Comparison of ENCODE assay signal across 21 cellular contexts in genomic region chr2:216453955-216454614, GRCh38. TPM values are rescaled to one million over a fixed set of nuclear protein-coding genes. Genes with fewer than 3 reads are reported as not detected.
DNase-seq lines count a peak whose midpoint lies in the region; ATAC-seq and TF ChIP-seq lines count a peak whose summit lies in the region.
"Had no signal": no experiment of that assay in that cellular context is flagged by ENCODE, and none has a peak within 500 bp of the region (broad histone marks: within the 10 kb centered on the region; RNA-seq: fewer than 3 reads in every experiment).

No MANE protein-coding gene starts in this region.

- peaks cover 2% of the 10 kb centered on the region; the same call in 1 of the 2 replicates for H3K9me3 ChIP-seq in IMR-90 (ENCODE audit: control insufficient read depth, insufficient read depth, low read length)
- H3K9me3 ChIP-seq: Caco-2 had no signal

- POLR2A ChIA-PET in IMR-90 (lab: Charles Lee; ENCODE audit: unreplicated experiment) = no interaction called here

- peak overlapping the region; percentile 76 for H3K4me3 Mint-ChIP-seq in endothelial cell (ENCODE audit: unreplicated experiment)
- H3K4me3 Mint-ChIP-seq: B cell; CD4-positive, alpha-beta T cell; CD8-positive, alpha-beta T cell had no signal

- no peak overlapping the region for H2BK20ac ChIP-seq in IMR-90 (ENCODE audit: low read depth, low read length)

- H3K4me2 ChIP-seq in IMR-90 (ENCODE audit: low read depth, low read length) = no peak overlapping the region
- H3K4me2 ChIP-seq: BLaER1 treated with 17β-estradiol and CSF1 and Interleukin-3, amounts not matched to agents 10 nM and 100 nM had no signal

- no peak overlapping the region for H4K8ac ChIP-seq in IMR-90 (ENCODE audit: low read depth in 2 of 2, low read length in 2 of 2)

- TF ChIP-seq RAD21 in IMR-90 (IDR thresholded peaks at IDR 0.05; ENCODE audit: low read length) = no peak

- no peaks in the 10 kb centered on the region for H3K9me3 Mint-ChIP-seq in endothelial cell (ENCODE audit: unreplicated experiment)
- H3K9me3 Mint-ChIP-seq: CD4-positive, alpha-beta T cell; CD8-positive, alpha-beta T cell had no signal

- no peaks in the 10 kb centered on the region for H4K20me1 ChIP-seq in IMR-90 (ENCODE audit: insufficient read depth, low read length)
- H4K20me1 ChIP-seq: BLaER1 treated with 17β-estradiol and CSF1 and Interleukin-3, amounts not matched to agents 10 nM and 100 nM had no signal

- no peak for TF ChIP-seq POLR2A in IMR-90 (IDR thresholded peaks at IDR 0.05; ENCODE audit: low read depth, low read length)

- H2AK5ac ChIP-seq in IMR-90 (ENCODE audit: low read depth, low read length) = no peak overlapping the region

- peaks cover 68% of the 10 kb centered on the region for H3K36me3 Mint-ChIP-seq in endothelial cell (ENCODE audit: low read depth, unreplicated experiment)

- no peak overlapping the region for H3K56ac ChIP-seq in IMR-90 (ENCODE audit: extremely low read depth, insufficient read depth, low read length)

- WGBS in IMR-90 (ENCODE audit: extremely low coverage in 2 of 2, insufficient read length in 1 of 2), 2 experiments = 100% methylated on average over 1 of the region's 4 CpGs; no CpG with 5 or more reads in 1 of the 2 experiments

- intact Hi-C loops in IMR-90 (cut with micrococcal nuclease) = no loop called here

- no peak overlapping the region for H2AK9ac ChIP-seq in IMR-90 (replicated peaks; ENCODE audit: low read depth, low read length, poor library complexity)

- H3K27ac Mint-ChIP-seq in endothelial cell (ENCODE audit: unreplicated experiment) = no peak overlapping the region
- H3K27ac Mint-ChIP-seq: B cell; CD4-positive, alpha-beta T cell; CD8-positive, alpha-beta T cell had no signal

- no peak overlapping the region for H3K18ac ChIP-seq in IMR-90 (ENCODE audit: low read depth, low read length)

- dilution Hi-C loops in IMR-90 (cut with HindIII; ENCODE audit: low sequenced_read_pairs, unreplicated experiment) = no loop called here

- H2AFZ ChIP-seq in IMR-90 (replicated peaks; ENCODE audit: low read length, poor library complexity) = no peak overlapping the region

- CTCF ChIA-PET in IMR-90 (lab: Yijun Ruan, JAX) = no interaction called here

- no peak overlapping the region for H3K4me3 ChIP-seq in IMR-90 (ENCODE audit: insufficient read depth, low read depth, low read length)
- H3K4me3 ChIP-seq: BLaER1 treated with 17β-estradiol and CSF1 and Interleukin-3, amounts not matched to agents 10 nM and 100 nM; GM12878 had no signal

- no peak overlapping the region for H2BK5ac ChIP-seq in IMR-90 (ENCODE audit: low read depth, low read length, poor library complexity, severe bottlenecking)

- H2BK15ac ChIP-seq in IMR-90 (ENCODE audit: low read depth, low read length) = no peak overlapping the region

- H2BK120ac ChIP-seq in IMR-90 (ENCODE audit: low read depth, low read length) = no peak overlapping the region

- no peak overlapping the region for H3K27ac ChIP-seq in IMR-90 (ENCODE audit: insufficient read depth, low read length)
- H3K27ac ChIP-seq: BLaER1 treated with 17β-estradiol and CSF1 and Interleukin-3, amounts not matched to agents 10 nM and 100 nM; C4-2B had no signal

- no peaks in the 10 kb centered on the region for H3K27me3 ChIP-seq in IMR-90 (ENCODE audit: control insufficient read depth, insufficient read depth, low read length)
- H3K27me3 ChIP-seq: BLaER1 treated with 17β-estradiol and CSF1 and Interleukin-3, amounts not matched to agents 10 nM and 100 nM had no signal

- H3K23ac ChIP-seq in IMR-90 (ENCODE audit: low read depth, low read length) = no peak overlapping the region

- H3K27me3 Mint-ChIP-seq in endothelial cell (ENCODE audit: unreplicated experiment) = no peaks in the 10 kb centered on the region
- H3K27me3 Mint-ChIP-seq: B cell; CD4-positive, alpha-beta T cell had no signal

- H3K14ac ChIP-seq in IMR-90 (replicated peaks; ENCODE audit: low read depth, low read length) = no peak overlapping the region

- no peak overlapping the region for H4K91ac ChIP-seq in IMR-90 (ENCODE audit: insufficient read depth, low read depth, low read length)

- ATAC-seq in IMR-90 (ENCODE audit: low read depth) = no peak
- peak; percentile 74 for ATAC-seq in SK-N-SH treated with all-trans-retinoic acid at 6 μM for 48 hours
- no peak for ATAC-seq in GM18519 (IDR thresholded peaks at IDR 0.05; ENCODE audit: low FRiP score, unreplicated experiment)
- ATAC-seq: CD8-positive, alpha-beta T cell; GM12878 had no signal

- no peaks in the 10 kb centered on the region for H3K4me1 ChIP-seq in IMR-90 (ENCODE audit: control insufficient read depth, insufficient read depth, low read length)
- H3K4me1 ChIP-seq: BLaER1 treated with 17β-estradiol and CSF1 and Interleukin-3, amounts not matched to agents 10 nM and 100 nM; Caco-2 had no signal

- no TSS peak for BruUV-seq in IMR-90 (replicated peaks; lab: Mats Ljungman, UMichigan)

- peaks cover 2% of the 10 kb centered on the region; the same call in 1 of the 2 replicates for H3K9me1 ChIP-seq in IMR-90 (ENCODE audit: insufficient read depth, low read length)

- DNase-seq in EH (ENCODE audit: low read depth) (peak; percentile 24), IMR-90 (no peak), endothelial cell (ENCODE audit: low spot score) (no peak), AG20443 (ENCODE audit: low spot score) (no peak), dermis blood vessel endothelial cell (no peak)
- DNase-seq: 8988T; ACHN; AML-193; Caco-2; Calu3; CD4-positive, alpha-beta T cell; CD8-positive, alpha-beta T cell; DMS79 treated with DMSO at 0.1 percent for 48 hours; EL; GDM1 had no signal

- in situ Hi-C loops in IMR-90 (cut with MboI; ENCODE audit: low sequenced_read_pairs) = no loop called here

- H3K79me1 ChIP-seq in IMR-90 (ENCODE audit: low read depth in 1 of 2, low read length in 2 of 2) = no peaks in the 10 kb centered on the region

- H3K4me1 Mint-ChIP-seq in endothelial cell (ENCODE audit: unreplicated experiment) = no peaks in the 10 kb centered on the region
- H3K4me1 Mint-ChIP-seq: B cell had no signal

- H4K5ac ChIP-seq in IMR-90 (ENCODE audit: low read depth, low read length) = no peak overlapping the region

- peaks cover 32% of the 10 kb centered on the region for H3K36me3 ChIP-seq in IMR-90 (ENCODE audit: control insufficient read depth, insufficient read depth, low read length)

- no peak overlapping the region for H3K4ac ChIP-seq in IMR-90 (ENCODE audit: low read depth, low read length)

- no peak for TF ChIP-seq CTCF in IMR-90 (conservative IDR thresholded peaks at IDR 0.05; ENCODE audit: low read depth, low read length)
- TF ChIP-seq CTCF in endothelial cell (IDR thresholded peaks at IDR 0.05; ENCODE audit: unreplicated experiment) = no peak

- H3K9ac ChIP-seq in IMR-90 (ENCODE audit: low read depth, low read length) = no peak overlapping the region
- H3K9ac ChIP-seq: BLaER1 treated with 17β-estradiol and CSF1 and Interleukin-3, amounts not matched to agents 10 nM and 100 nM had no signal

TF ChIP-seq in IMR-90, 13 proteins besides CTCF, POLR2A, EP300 and RAD21:
- no peak for TF ChIP-seq CHD1 (IDR thresholded peaks at IDR 0.05; ENCODE audit: low read depth, low read length)
- TF ChIP-seq CEBPB (IDR thresholded peaks at IDR 0.05; ENCODE audit: low read depth, low read length) = peak; percentile 74

TF ChIP-seq in SK-N-SH treated with all-trans-retinoic acid at 6 μM for 48 hours, 23 proteins besides CTCF, POLR2A, EP300 and RAD21:
- TF ChIP-seq ISL1 (CRISPR knock-in tag; IDR thresholded peaks at IDR 0.05) = peak; percentile 82
- TF ChIP-seq TCF4 (CRISPR knock-in tag; IDR thresholded peaks at IDR 0.05; ENCODE audit: borderline replicate concordance) = no peak

RNA-seq across cellular contexts. Expression of gene SMARCAL1, which starts 41.8 kb away (rescaled TPM):
- total RNA-seq in IMR-90 (2012; rRNA removed) = 10.8 and 13.6 TPM in 2 replicates
- polyA plus RNA-seq in IMR-90 (2012; rRNA removed) = 21.0 and 21.4 TPM in 2 replicates
- polyA plus RNA-seq in IMR-90 (2012; cell fraction: cytosol; rRNA removed) = 14.4 and 15.5 TPM in 2 replicates
- polyA plus RNA-seq in IMR-90 (2012; cell fraction: nucleus; rRNA removed; ENCODE audit: low replicate concordance) = 11.3 and 15.5 TPM in 2 replicates
- 39.1 TPM for total RNA-seq in endothelial cell (ENCODE audit: unreplicated experiment)
- 18.5 and 21.5 TPM in 2 replicates for total RNA-seq in dermis blood vessel endothelial cell

RNA-seq across cellular contexts. Expression of gene RPL37A, which starts 44.6 kb away (rescaled TPM):
- total RNA-seq in IMR-90 (2012; rRNA removed) = 341 and 804 TPM in 2 replicates
- polyA plus RNA-seq in IMR-90 (2012; rRNA removed) = 1,504 and 1,572 TPM in 2 replicates
- 2,705 and 5,319 TPM in 2 replicates for polyA plus RNA-seq in IMR-90 (2012; cell fraction: cytosol; rRNA removed)
- polyA plus RNA-seq in IMR-90 (2012; cell fraction: nucleus; rRNA removed; ENCODE audit: low replicate concordance) = 530 and 1,168 TPM in 2 replicates
- total RNA-seq in endothelial cell (ENCODE audit: unreplicated experiment) = 2,729 TPM
- 1,015 and 1,508 TPM in 2 replicates for total RNA-seq in dermis blood vessel endothelial cell
